Comparison of ENCODE assay signal across 8 cellular contexts in genomic region chr11:121655481-121656332, GRCh38.
A peak's percentile ranks its signal among the peaks of the same experiment; 100 is the strongest.
DNase-seq lines count a peak whose midpoint lies in the region; ATAC-seq, FAIRE-seq and TF ChIP-seq lines count a peak whose summit lies in the region.

No MANE protein-coding gene starts in this region.

- H3K4me3 ChIP-seq in BJ (ENCODE audit: low read depth, low read length) (peak overlapping the region; percentile 45), duodenal mucosa (ENCODE audit: low read depth in 1 of 2, low read length in 2 of 2) (peak overlapping the region; percentile 59 to 62), lower leg skin (ENCODE audit: low read depth, poor library complexity, severe bottlenecking) (no peak overlapping the region)

- no peaks in the 10 kb centered on the region for H3K36me3 ChIP-seq in BJ (ENCODE audit: control insufficient read depth, insufficient read depth, low read length)
- no peaks in the 10 kb centered on the region for H3K36me3 ChIP-seq in duodenal mucosa (ENCODE audit: control insufficient read depth in 1 of 2, insufficient read depth in 2 of 2, low read length in 2 of 2)

- H3K27me3 Mint-ChIP-seq in activated CD4-positive, alpha-beta memory T cell treated with anti-CD3 and anti-CD28 coated beads, Interleukin-2, amount 10 ng/mL, durations not matched to agents 7 days and 5 days: peaks cover 21% of the 10 kb centered on the region

- no peaks in the 10 kb centered on the region for H3K36me3 Mint-ChIP-seq in activated CD4-positive, alpha-beta memory T cell treated with anti-CD3 and anti-CD28 coated beads, Interleukin-2, amount 10 ng/mL, durations not matched to agents 7 days and 5 days (ENCODE audit: low read depth)

- peak overlapping the region; percentile 2 for H3K27ac Mint-ChIP-seq in activated CD4-positive, alpha-beta memory T cell treated with anti-CD3 and anti-CD28 coated beads, Interleukin-2, amount 10 ng/mL, durations not matched to agents 7 days and 5 days

- CTCF ChIA-PET in BJ (lab: Yijun Ruan, JAX): interaction anchor here (0.6 to 4.7 kb wide), 37 partner anchors 10 to 852 kb away, joined by 3 to 32 read pairs (median 4); no protein-coding TSS in a partner anchor
- CTCF ChIA-PET in activated CD4-positive, alpha-beta memory T cell treated with anti-CD3 and anti-CD28 coated beads, Interleukin-2, amount 10 ng/mL, durations not matched to agents 7 days and 5 days (lab: Charles Lee): interaction anchor here (1.0 to 2.7 kb wide), 9 partner anchors 8 to 849 kb away, joined by 3 to 11 read pairs (median 6); no protein-coding TSS in a partner anchor

- no peaks in the 10 kb centered on the region for H3K27me3 ChIP-seq in BJ (ENCODE audit: control insufficient read depth, insufficient read depth, low read length)
- H3K27me3 ChIP-seq in duodenal mucosa (ENCODE audit: control insufficient read depth in 1 of 2, insufficient read depth in 2 of 2, low read length in 2 of 2): no peaks in the 10 kb centered on the region

- no peaks in the 10 kb centered on the region for H3K9me3 ChIP-seq in duodenal mucosa (ENCODE audit: control insufficient read depth in 1 of 2, low read length in 2 of 2)

- peak overlapping the region; percentile 1 to 52 for H3K9ac ChIP-seq in duodenal mucosa (ENCODE audit: low read depth in 1 of 2, low read length in 2 of 2)

- H3K4me3 Mint-ChIP-seq in activated CD4-positive, alpha-beta memory T cell treated with anti-CD3 and anti-CD28 coated beads, Interleukin-2, amount 10 ng/mL, durations not matched to agents 7 days and 5 days: peak overlapping the region; percentile 57

- 2% methylated on average over 46 to 48 of the region's 48 CpGs for WGBS in lower leg skin, 2 donors

- no peak overlapping the region for H3K27ac ChIP-seq in duodenal mucosa (ENCODE audit: low read depth, low read length)

- peak; percentile 91 for DNase-seq in BJ (ENCODE audit: low read depth)
- peak; percentile 89 for DNase-seq in GM19239 (ENCODE audit: insufficient read length, low spot score)
- peak; percentile 95 for DNase-seq in NCI-H69 (lab: John Stamatoyannopoulos, UW)
- DNase-seq in activated CD4-positive, alpha-beta memory T cell treated with anti-CD3 and anti-CD28 coated beads, Interleukin-2, amount 10 ng/mL, durations not matched to agents 7 days and 5 days: peak; percentile 68
- DNase-seq in lower leg skin (ENCODE audit: low spot score in 2 of 2): peak; percentile 77 to 97
- peak; percentile 68 to 69 for DNase-seq in stimulated activated CD4-positive, alpha-beta T cell treated with anti-CD3 and anti-CD28 coated beads, Interleukin-4, amount 100 ng/mL, for 4 hours

- POLR2A ChIA-PET in BJ (lab: Charles Lee): interaction anchor here (0.7 to 1.0 kb wide), 4 partner anchors 174 to 559 kb away, joined by 3 read pairs; no protein-coding TSS in a partner anchor
- POLR2A ChIA-PET in activated CD4-positive, alpha-beta memory T cell treated with anti-CD3 and anti-CD28 coated beads, Interleukin-2, amount 10 ng/mL, durations not matched to agents 7 days and 5 days (lab: Charles Lee): no interaction called here

- TF ChIP-seq CTCF in BJ (IDR thresholded peaks at IDR 0.05; ENCODE audit: insufficient read depth, low read depth, low read length): peak; percentile 97
- peak in 1 of 3 donors; percentile 36 for TF ChIP-seq CTCF in lower leg skin (IDR thresholded peaks at IDR 0.05)

- no peaks in the 10 kb centered on the region for H3K9me3 Mint-ChIP-seq in activated CD4-positive, alpha-beta memory T cell treated with anti-CD3 and anti-CD28 coated beads, Interleukin-2, amount 10 ng/mL, durations not matched to agents 7 days and 5 days

- no peak for TF ChIP-seq POLR2A in lower leg skin (IDR thresholded peaks at IDR 0.05)

- peaks cover 26% of the 10 kb centered on the region for H3K4me1 Mint-ChIP-seq in activated CD4-positive, alpha-beta memory T cell treated with anti-CD3 and anti-CD28 coated beads, Interleukin-2, amount 10 ng/mL, durations not matched to agents 7 days and 5 days

- peak; percentile 90 for ATAC-seq in HG03439 (IDR thresholded peaks at IDR 0.05; ENCODE audit: unreplicated experiment)

- intact Hi-C loops in lower leg skin (cut with DNase I; ENCODE audit: low total_unique reads): loop anchor here (10.0 kb wide), 2 partner anchors 549 to 849 kb away; no protein-coding TSS in a partner anchor

- peaks cover 8 to 9% of the 10 kb centered on the region in 2 donors for H3K4me1 ChIP-seq in duodenal mucosa (ENCODE audit: control insufficient read depth in 1 of 2, insufficient read depth in 2 of 2, low read length in 2 of 2)

- peak; percentile 97 for FAIRE-seq in GM19239 (lab: Jason Lieb, UNC)
